ENCODE assay signal across 8 cellular contexts in genomic region chr11:66268953-66269906, GRCh38. TPM values are rescaled to one million over a fixed set of nuclear protein-coding genes. Genes with fewer than 3 reads are reported as not detected.
A peak's percentile ranks its signal among the peaks of the same experiment; 100 is the strongest.
DNase-seq lines count a peak whose midpoint lies in the region; ATAC-seq and TF ChIP-seq lines count a peak whose summit lies in the region.

No MANE protein-coding gene starts in this region.

- no peak for TF ChIP-seq POLR2A in testis (IDR thresholded peaks at IDR 0.05)

- peaks cover 25% of the 10 kb centered on the region for H3K36me3 ChIP-seq in brain microvascular endothelial cell (replicated peaks)
- no peaks in the 10 kb centered on the region for H3K36me3 ChIP-seq in testis (ENCODE audit: low read depth, missing control alignments)

- H3K4me1 Mint-ChIP-seq in activated CD4-positive, alpha-beta T cell treated with anti-CD3 and anti-CD28 coated beads, Interleukin-2, amount 10 ng/mL, durations not matched to agents 24 days and 14 days: peaks cover 28% of the 10 kb centered on the region

- H3K27ac ChIP-seq in brain microvascular endothelial cell: peak overlapping the region; percentile 79
- peak overlapping the region; percentile 96 to 97 for H3K27ac ChIP-seq in testis

- H3K9me3 ChIP-seq in testis: no peaks in the 10 kb centered on the region

- no peak for ATAC-seq in HG02884 (IDR thresholded peaks at IDR 0.05; ENCODE audit: unreplicated experiment)

- peak overlapping the region; percentile 99 for H3K4me3 Mint-ChIP-seq in activated CD4-positive, alpha-beta T cell treated with anti-CD3 and anti-CD28 coated beads, Interleukin-2, amount 10 ng/mL, durations not matched to agents 24 days and 14 days

- no peaks in the 10 kb centered on the region for H3K9me3 Mint-ChIP-seq in activated CD4-positive, alpha-beta T cell treated with anti-CD3 and anti-CD28 coated beads, Interleukin-2, amount 10 ng/mL, durations not matched to agents 24 days and 14 days

- H3K4me1 ChIP-seq in testis: peaks cover 11% of the 10 kb centered on the region

- H3K27me3 Mint-ChIP-seq in activated CD4-positive, alpha-beta T cell treated with anti-CD3 and anti-CD28 coated beads, Interleukin-2, amount 10 ng/mL, durations not matched to agents 24 days and 14 days: peaks cover 4% of the 10 kb centered on the region

- peak overlapping the region; percentile 95 for H3K4me3 ChIP-seq in brain microvascular endothelial cell (ENCODE audit: low read depth, low read length)
- H3K4me3 ChIP-seq in testis: peak overlapping the region; percentile 67 to 79

- WGBS in testis, 2 donors: 3 to 4% methylated on average over 21 to 32 of the region's 32 CpGs

- peak; percentile 53 for TF ChIP-seq CTCF in brain microvascular endothelial cell (IDR thresholded peaks at IDR 0.05; ENCODE audit: low read depth, low read length, missing control alignments)
- TF ChIP-seq CTCF in testis (IDR thresholded peaks at IDR 0.05): peak in 1 of 3 experiments; percentile 7

- in situ Hi-C loops in brain microvascular endothelial cell (cut with HindIII; ENCODE audit: low pct_ligation_motif_present, low sequenced_read_pairs): no loop called here

- peaks cover 51% of the 10 kb centered on the region for H3K36me3 Mint-ChIP-seq in activated CD4-positive, alpha-beta T cell treated with anti-CD3 and anti-CD28 coated beads, Interleukin-2, amount 10 ng/mL, durations not matched to agents 24 days and 14 days (ENCODE audit: low read depth)

- peak overlapping the region; percentile 98 for H3K27ac Mint-ChIP-seq in activated CD4-positive, alpha-beta T cell treated with anti-CD3 and anti-CD28 coated beads, Interleukin-2, amount 10 ng/mL, durations not matched to agents 24 days and 14 days

- intact Hi-C loops in activated CD4-positive, alpha-beta T cell treated with anti-CD3 and anti-CD28 coated beads, Interleukin-2, amount 10 ng/mL, durations not matched to agents 24 days and 14 days (cut with micrococcal nuclease): loop anchor here (5.0 kb wide), 2 partner anchors 78 to 267 kb away; partner anchors contain the start of genes B4GAT1, BANF1, BRMS1 and EIF1AD
- intact Hi-C loops in testis (cut with DNase I; ENCODE audit: low total_unique reads): no loop called here

- peak; percentile 78 for DNase-seq in activated CD4-positive, alpha-beta T cell treated with anti-CD3 and anti-CD28 coated beads, Interleukin-2, amount 10 ng/mL, durations not matched to agents 24 days and 14 days
- no peak for DNase-seq in activated CD4-positive, alpha-beta T cell treated with anti-CD3 and anti-CD28 coated beads, Interleukin-2, amount 50 U/mL, for 4 hours
- DNase-seq in NOMO-1 (lab: John Stamatoyannopoulos, UW; ENCODE audit: unreplicated experiment in 2 of 2): peak; percentile 49 to 74
- no peak for DNase-seq in brain microvascular endothelial cell
- peak; percentile 76 for DNase-seq in left kidney (ENCODE audit: low read depth, low spot score)
- no peak for DNase-seq in testis
- no peak for DNase-seq in inferior parietal cortex (ENCODE audit: extremely low spot score)

- H3K27me3 ChIP-seq in brain microvascular endothelial cell (replicated peaks) (no peaks in the 10 kb centered on the region), testis (no peaks in the 10 kb centered on the region)

RNA-seq across cellular contexts. Expression of gene RAB1B, which starts 0.8 kb away (rescaled TPM):
- total RNA-seq in activated CD4-positive, alpha-beta T cell treated with anti-CD3 and anti-CD28 coated beads, Interleukin-2, amount 10 ng/mL, durations not matched to agents 24 days and 14 days: 117 and 123 TPM in 2 replicates
- total RNA-seq in testis: 100 to 1,000 TPM in 1 of 2 donors, 10 to 100 TPM in 1; 63.2 to 107 TPM
- 180 TPM for polyA plus RNA-seq in testis (ENCODE audit: insufficient read depth, low read depth, low replicate concordance)

RNA-seq across cellular contexts. Expression of gene CNIH2, which starts 8.7 kb away (rescaled TPM):
- total RNA-seq in activated CD4-positive, alpha-beta T cell treated with anti-CD3 and anti-CD28 coated beads, Interleukin-2, amount 10 ng/mL, durations not matched to agents 24 days and 14 days: 1.0 and 2.7 TPM in 2 replicates
- total RNA-seq in testis: 1 to 10 TPM; 4.0 to 7.4 TPM
- polyA plus RNA-seq in testis (ENCODE audit: insufficient read depth, low read depth, low replicate concordance): 17.3 TPM

RNA-seq across cellular contexts. Expression of gene KLC2, which starts 11.7 kb away (rescaled TPM):
- total RNA-seq in activated CD4-positive, alpha-beta T cell treated with anti-CD3 and anti-CD28 coated beads, Interleukin-2, amount 10 ng/mL, durations not matched to agents 24 days and 14 days: 56.6 and 57.0 TPM in 2 replicates
- 10 to 100 TPM; 45.9 to 53.5 TPM for total RNA-seq in testis
- polyA plus RNA-seq in testis (ENCODE audit: insufficient read depth, low read depth, low replicate concordance): 51.7 TPM

RNA-seq across cellular contexts. Expression of gene YIF1A, which starts 19.7 kb away (rescaled TPM):
- 108 and 119 TPM in 2 replicates for total RNA-seq in activated CD4-positive, alpha-beta T cell treated with anti-CD3 and anti-CD28 coated beads, Interleukin-2, amount 10 ng/mL, durations not matched to agents 24 days and 14 days
- 10 to 100 TPM; 60.5 to 94.1 TPM for total RNA-seq in testis
- 82.6 TPM for polyA plus RNA-seq in testis (ENCODE audit: insufficient read depth, low read depth, low replicate concordance)

RNA-seq across cellular contexts. Expression of gene TMEM151A, which starts 22.5 kb away (rescaled TPM):
- total RNA-seq in activated CD4-positive, alpha-beta T cell treated with anti-CD3 and anti-CD28 coated beads, Interleukin-2, amount 10 ng/mL, durations not matched to agents 24 days and 14 days: not detected in 2 replicates
- 1 to 10 TPM; 1.4 to 1.7 TPM for total RNA-seq in testis
- polyA plus RNA-seq in testis (ENCODE audit: insufficient read depth, low read depth, low replicate concordance): 0.90 TPM

Comparison
In these comparisons a context has a peak if more than half of its experiments do, and no peak if none do; other contexts are left out.
1. DNase-seq: peak in activated CD4-positive, alpha-beta T cell treated with anti-CD3 and anti-CD28 coated beads, Interleukin-2, amount 10 ng/mL, durations not matched to agents 24 days and 14 days (single experiment), NOMO-1 (2 of 2) and left kidney (single experiment); none in activated CD4-positive, alpha-beta T cell treated with anti-CD3 and anti-CD28 coated beads, Interleukin-2, amount 50 U/mL, for 4 hours (0 of 2), brain microvascular endothelial cell (single experiment), testis (single experiment) and inferior parietal cortex (single experiment).